Comparison of ENCODE assay signal across 2 cellular contexts in the genomic region with DNA sequence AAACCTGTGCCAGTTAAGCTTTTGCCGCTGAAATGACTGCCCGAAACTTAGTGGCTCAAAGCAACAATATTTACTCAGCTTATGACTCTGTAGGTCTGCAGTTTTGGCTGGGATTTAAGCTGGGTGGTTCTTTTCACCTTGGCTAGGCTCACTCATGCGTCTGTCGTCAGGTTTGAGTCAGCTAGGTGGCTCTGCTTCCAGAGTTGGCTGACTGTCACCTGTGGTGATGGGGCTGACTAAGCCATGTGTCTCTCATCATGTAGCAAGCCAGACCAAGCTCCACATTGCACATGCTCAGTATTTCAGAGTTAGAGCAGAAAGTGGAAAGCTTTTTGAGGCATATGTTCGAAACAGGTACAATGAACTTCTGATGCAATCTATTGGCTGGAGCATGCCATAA.
TF ChIP-seq lines count a peak whose summit lies in the region.

No MANE protein-coding gene starts in this region.

TF ChIP-seq in IMR-90, 13 proteins besides CTCF, POLR2A, EP300 and RAD21:
- no peak for TF ChIP-seq SMC3 (IDR thresholded peaks at IDR 0.05; ENCODE audit: low read depth, low read length)
- TF ChIP-seq CEBPB (IDR thresholded peaks at IDR 0.05; ENCODE audit: low read depth, low read length): peak; percentile 17; the same call in 1 of the 2 replicates

TF ChIP-seq in H1, 55 proteins besides CTCF, POLR2A, EP300 and RAD21:
- TF ChIP-seq BRCA1 (IDR thresholded peaks at IDR 0.05; ENCODE audit: low read depth, low read length) (no peak), KDM4A (IDR thresholded peaks at IDR 0.05; ENCODE audit: low read depth, low read length, severe bottlenecking) (no peak), GTF2F1 (IDR thresholded peaks at IDR 0.05; ENCODE audit: borderline replicate concordance, low read depth, low read length) (no peak), BACH1 (IDR thresholded peaks at IDR 0.05; ENCODE audit: low read length) (no peak), TAF7 (optimal IDR thresholded peaks at IDR 0.05; ENCODE audit: borderline replicate concordance, low read depth, low read length) (no peak), JUND (IDR thresholded peaks at IDR 0.05; ENCODE audit: low read length) (no peak), CEBPB (IDR thresholded peaks at IDR 0.05; ENCODE audit: low read depth, low read length) (no peak), TEAD4 (IDR thresholded peaks at IDR 0.05; ENCODE audit: low read depth, low read length) (no peak)
